ENCODE assay signal across 2 cellular contexts in the genomic region with DNA sequence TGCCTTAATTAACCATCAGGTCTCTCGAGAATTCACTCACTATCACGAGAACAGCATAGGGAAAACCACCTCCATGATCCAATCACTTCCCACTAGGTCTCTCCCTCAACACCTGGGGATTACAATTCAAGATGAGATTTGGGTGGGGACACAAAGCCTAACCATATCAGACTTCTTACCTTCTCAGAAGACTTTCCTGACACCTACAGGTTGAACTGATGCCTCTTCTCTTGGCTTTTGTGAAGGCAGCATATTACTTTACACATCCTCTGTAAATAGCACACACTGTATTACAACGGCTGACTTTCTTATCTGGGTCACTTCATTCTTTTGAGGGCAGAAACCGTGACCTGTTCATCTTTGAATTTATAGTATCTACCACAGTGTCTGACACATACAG.
TF ChIP-seq lines count a peak whose summit lies in the region.

No MANE protein-coding gene starts in this region.

TF ChIP-seq in HepG2, 621 proteins besides CTCF, POLR2A, EP300 and RAD21 (continues in another document):
- TF ChIP-seq PAX8 (CRISPR knock-in tag; IDR thresholded peaks at IDR 0.05; ENCODE audit: borderline replicate concordance): no peak
- no peak for TF ChIP-seq SALL2 (CRISPR knock-in tag; IDR thresholded peaks at IDR 0.05)
- TF ChIP-seq ZNF251 (CRISPR knock-in tag; IDR thresholded peaks at IDR 0.05): no peak
- TF ChIP-seq SRY (CRISPR knock-in tag; IDR thresholded peaks at IDR 0.05): no peak
- TF ChIP-seq, protein P1, sequence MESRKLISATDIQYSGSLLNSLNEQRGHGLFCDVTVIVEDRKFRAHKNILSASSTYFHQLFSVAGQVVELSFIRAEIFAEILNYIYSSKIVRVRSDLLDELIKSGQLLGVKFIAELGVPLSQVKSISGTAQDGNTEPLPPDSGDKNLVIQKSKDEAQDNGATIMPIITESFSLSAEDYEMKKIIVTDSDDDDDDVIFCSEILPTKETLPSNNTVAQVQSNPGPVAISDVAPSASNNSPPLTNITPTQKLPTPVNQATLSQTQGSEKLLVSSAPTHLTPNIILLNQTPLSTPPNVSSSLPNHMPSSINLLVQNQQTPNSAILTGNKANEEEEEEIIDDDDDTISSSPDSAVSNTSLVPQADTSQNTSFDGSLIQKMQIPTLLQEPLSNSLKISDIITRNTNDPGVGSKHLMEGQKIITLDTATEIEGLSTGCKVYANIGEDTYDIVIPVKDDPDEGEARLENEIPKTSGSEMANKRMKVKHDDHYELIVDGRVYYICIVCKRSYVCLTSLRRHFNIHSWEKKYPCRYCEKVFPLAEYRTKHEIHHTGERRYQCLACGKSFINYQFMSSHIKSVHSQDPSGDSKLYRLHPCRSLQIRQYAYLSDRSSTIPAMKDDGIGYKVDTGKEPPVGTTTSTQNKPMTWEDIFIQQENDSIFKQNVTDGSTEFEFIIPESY (CRISPR knock-in tag; IDR thresholded peaks at IDR 0.05): no peak
- no peak for TF ChIP-seq MIER3 (CRISPR knock-in tag; IDR thresholded peaks at IDR 0.05; ENCODE audit: borderline replicate concordance)
- TF ChIP-seq, protein P2, sequence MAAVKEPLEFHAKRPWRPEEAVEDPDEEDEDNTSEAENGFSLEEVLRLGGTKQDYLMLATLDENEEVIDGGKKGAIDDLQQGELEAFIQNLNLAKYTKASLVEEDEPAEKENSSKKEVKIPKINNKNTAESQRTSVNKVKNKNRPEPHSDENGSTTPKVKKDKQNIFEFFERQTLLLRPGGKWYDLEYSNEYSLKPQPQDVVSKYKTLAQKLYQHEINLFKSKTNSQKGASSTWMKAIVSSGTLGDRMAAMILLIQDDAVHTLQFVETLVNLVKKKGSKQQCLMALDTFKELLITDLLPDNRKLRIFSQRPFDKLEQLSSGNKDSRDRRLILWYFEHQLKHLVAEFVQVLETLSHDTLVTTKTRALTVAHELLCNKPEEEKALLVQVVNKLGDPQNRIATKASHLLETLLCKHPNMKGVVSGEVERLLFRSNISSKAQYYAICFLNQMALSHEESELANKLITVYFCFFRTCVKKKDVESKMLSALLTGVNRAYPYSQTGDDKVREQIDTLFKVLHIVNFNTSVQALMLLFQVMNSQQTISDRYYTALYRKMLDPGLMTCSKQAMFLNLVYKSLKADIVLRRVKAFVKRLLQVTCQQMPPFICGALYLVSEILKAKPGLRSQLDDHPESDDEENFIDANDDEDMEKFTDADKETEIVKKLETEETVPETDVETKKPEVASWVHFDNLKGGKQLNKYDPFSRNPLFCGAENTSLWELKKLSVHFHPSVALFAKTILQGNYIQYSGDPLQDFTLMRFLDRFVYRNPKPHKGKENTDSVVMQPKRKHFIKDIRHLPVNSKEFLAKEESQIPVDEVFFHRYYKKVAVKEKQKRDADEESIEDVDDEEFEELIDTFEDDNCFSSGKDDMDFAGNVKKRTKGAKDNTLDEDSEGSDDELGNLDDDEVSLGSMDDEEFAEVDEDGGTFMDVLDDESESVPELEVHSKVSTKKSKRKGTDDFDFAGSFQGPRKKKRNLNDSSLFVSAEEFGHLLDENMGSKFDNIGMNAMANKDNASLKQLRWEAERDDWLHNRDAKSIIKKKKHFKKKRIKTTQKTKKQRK (IDR thresholded peaks at IDR 0.05; ENCODE audit: low read length): no peak
- TF ChIP-seq ZNF709 (CRISPR knock-in tag; IDR thresholded peaks at IDR 0.05): no peak
- TF ChIP-seq ESRRA (CRISPR knock-in tag; IDR thresholded peaks at IDR 0.05; ENCODE audit: low read depth): no peak
- TF ChIP-seq ZNF713 (CRISPR knock-in tag; IDR thresholded peaks at IDR 0.05): no peak
- no peak for TF ChIP-seq GMEB2 (CRISPR knock-in tag; IDR thresholded peaks at IDR 0.05; ENCODE audit: low read depth)
- TF ChIP-seq AKNA (CRISPR knock-in tag; IDR thresholded peaks at IDR 0.05; ENCODE audit: borderline replicate concordance): no peak
- no peak for TF ChIP-seq ZKSCAN8 (CRISPR knock-in tag; IDR thresholded peaks at IDR 0.05; ENCODE audit: borderline replicate concordance)
- TF ChIP-seq BORCS8-MEF2B (CRISPR knock-in tag; IDR thresholded peaks at IDR 0.05): no peak
- TF ChIP-seq PLRG1 (conservative IDR thresholded peaks at IDR 0.05): no peak

TF ChIP-seq in H1, 55 proteins besides CTCF, POLR2A, EP300 and RAD21:
- TF ChIP-seq FOSL1 (IDR thresholded peaks at IDR 0.05; ENCODE audit: insufficient read depth, low read depth, low read length): no peak
- no peak for TF ChIP-seq CBX5 (IDR thresholded peaks at IDR 0.05; ENCODE audit: low read depth, low read length)
